Comparison of ENCODE assay signal across 8 cellular contexts in genomic region chr16:89686520-89687091, GRCh38. TPM values are rescaled to one million over a fixed set of nuclear protein-coding genes. Genes with fewer than 3 reads are reported as not detected.
A peak's percentile ranks its signal among the peaks of the same experiment; 100 is the strongest.
DNase-seq lines count a peak whose midpoint lies in the region; ATAC-seq lines count a peak whose summit lies in the region.

CDK10 (plus strand) TSS chr16:89686689; CDS start chr16:89686711, 22 bp downstream.

- ATAC-seq in GM19043 (IDR thresholded peaks at IDR 0.05; ENCODE audit: low read depth, unreplicated experiment) (peak; percentile 64), HG03354 (IDR thresholded peaks at IDR 0.05; ENCODE audit: poor library complexity, severe bottlenecking, unreplicated experiment) (peak; percentile 82), left lobe of liver (peak; percentile 82)

- DNase-seq in AML-193 (lab: John Stamatoyannopoulos, UW) (peak; percentile 64 to 75), NCI-H524 treated with DMSO at 0.1 percent for 48 hours (lab: John Stamatoyannopoulos, UW) (peak; percentile 34), cortex of kidney (lab: John Stamatoyannopoulos, UW) (peak; percentile 46), left lobe of liver (ENCODE audit: low spot score) (peak; percentile 95)
- peak; percentile 84 for DNase-seq in activated CD4-positive, alpha-beta T cell treated with anti-CD3 and anti-CD28 coated beads, Interleukin-2, amount 50 U/mL, for 1 hour
- peak; percentile 83 for DNase-seq in stimulated activated CD4-positive, alpha-beta T cell treated with anti-CD3 and anti-CD28 coated beads, Interleukin-2, amount 100 ng/mL, for 4 hours (ENCODE audit: low read depth)

RNA-seq across cellular contexts. Expression of gene CDK10, which starts in this region (rescaled TPM):
- 69.1 TPM for total RNA-seq in left lobe of liver

Comparison
In these comparisons a context has a peak if more than half of its experiments do, and no peak if none do; other contexts are left out.
1. Peak in every context shown above with its lines: DNase-seq and ATAC-seq.
2. DNase-seq: peak in every context shown above with its lines; median percentile 95 in left lobe of liver; 84 in activated CD4-positive, alpha-beta T cell treated with anti-CD3 and anti-CD28 coated beads, Interleukin-2, amount 50 U/mL, for 1 hour; 83 in stimulated activated CD4-positive, alpha-beta T cell treated with anti-CD3 and anti-CD28 coated beads, Interleukin-2, amount 100 ng/mL, for 4 hours; 70 in AML-193; 46 in cortex of kidney; 34 in NCI-H524 treated with DMSO at 0.1 percent for 48 hours.